ENCODE assay signal across 1 cellular context in genomic region chr10:3197354-3198003, GRCh38.
TF ChIP-seq lines count a peak whose summit lies in the region.

No MANE protein-coding gene starts in this region.

TF ChIP-seq in GM12878, 131 proteins besides CTCF, POLR2A, EP300 and RAD21 (continued from another document and continues in another):
- TF ChIP-seq NKRF (conservative IDR thresholded peaks at IDR 0.05), result no peak
- peak; percentile 68 for TF ChIP-seq IKZF1 (conservative IDR thresholded peaks at IDR 0.05)
- 0 out of 2 replicates have a peak, but pooled peaks have one; percentile 30 for TF ChIP-seq ZBED1 (IDR thresholded peaks at IDR 0.05; ENCODE audit: borderline replicate concordance)
- TF ChIP-seq IRF4 (IDR thresholded peaks at IDR 0.05; ENCODE audit: low read depth, low read length), result peak; percentile 83; the same call in 1 of the 2 replicates
- peak; percentile 89 for TF ChIP-seq MTA2 (IDR thresholded peaks at IDR 0.05; ENCODE audit: low read depth)
- TF ChIP-seq, protein P1, sequence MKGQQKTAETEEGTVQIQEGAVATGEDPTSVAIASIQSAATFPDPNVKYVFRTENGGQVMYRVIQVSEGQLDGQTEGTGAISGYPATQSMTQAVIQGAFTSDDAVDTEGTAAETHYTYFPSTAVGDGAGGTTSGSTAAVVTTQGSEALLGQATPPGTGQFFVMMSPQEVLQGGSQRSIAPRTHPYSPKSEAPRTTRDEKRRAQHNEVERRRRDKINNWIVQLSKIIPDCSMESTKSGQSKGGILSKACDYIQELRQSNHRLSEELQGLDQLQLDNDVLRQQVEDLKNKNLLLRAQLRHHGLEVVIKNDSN (IDR thresholded peaks at IDR 0.05; ENCODE audit: borderline replicate concordance, extremely low read length, insufficient read depth, low read depth, low read length), result no peak
- no peak for TF ChIP-seq REST (IDR thresholded peaks at IDR 0.05; ENCODE audit: low read depth, low read length)
- TF ChIP-seq CREB1 (IDR thresholded peaks at IDR 0.05; ENCODE audit: low read depth), result peak; percentile 49; the same call in 1 of the 2 replicates
- TF ChIP-seq GABPA (IDR thresholded peaks at IDR 0.05; ENCODE audit: low read depth), result 0 out of 2 replicates have a peak, but pooled peaks have one; percentile 27
- TF ChIP-seq HDAC6 (IDR thresholded peaks at IDR 0.05; ENCODE audit: unreplicated experiment), result no peak
- peak; percentile 71 for TF ChIP-seq NFIC (IDR thresholded peaks at IDR 0.05; ENCODE audit: low read depth, low read length)
- no peak for TF ChIP-seq ZNF24 (IDR thresholded peaks at IDR 0.05)
- peak; percentile 96 for TF ChIP-seq NR2F1 (conservative IDR thresholded peaks at IDR 0.05)
- TF ChIP-seq, protein P2, sequence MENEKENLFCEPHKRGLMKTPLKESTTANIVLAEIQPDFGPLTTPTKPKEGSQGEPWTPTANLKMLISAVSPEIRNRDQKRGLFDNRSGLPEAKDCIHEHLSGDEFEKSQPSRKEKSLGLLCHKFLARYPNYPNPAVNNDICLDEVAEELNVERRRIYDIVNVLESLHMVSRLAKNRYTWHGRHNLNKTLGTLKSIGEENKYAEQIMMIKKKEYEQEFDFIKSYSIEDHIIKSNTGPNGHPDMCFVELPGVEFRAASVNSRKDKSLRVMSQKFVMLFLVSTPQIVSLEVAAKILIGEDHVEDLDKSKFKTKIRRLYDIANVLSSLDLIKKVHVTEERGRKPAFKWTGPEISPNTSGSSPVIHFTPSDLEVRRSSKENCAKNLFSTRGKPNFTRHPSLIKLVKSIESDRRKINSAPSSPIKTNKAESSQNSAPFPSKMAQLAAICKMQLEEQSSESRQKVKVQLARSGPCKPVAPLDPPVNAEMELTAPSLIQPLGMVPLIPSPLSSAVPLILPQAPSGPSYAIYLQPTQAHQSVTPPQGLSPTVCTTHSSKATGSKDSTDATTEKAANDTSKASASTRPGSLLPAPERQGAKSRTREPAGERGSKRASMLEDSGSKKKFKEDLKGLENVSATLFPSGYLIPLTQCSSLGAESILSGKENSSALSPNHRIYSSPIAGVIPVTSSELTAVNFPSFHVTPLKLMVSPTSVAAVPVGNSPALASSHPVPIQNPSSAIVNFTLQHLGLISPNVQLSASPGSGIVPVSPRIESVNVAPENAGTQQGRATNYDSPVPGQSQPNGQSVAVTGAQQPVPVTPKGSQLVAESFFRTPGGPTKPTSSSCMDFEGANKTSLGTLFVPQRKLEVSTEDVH (IDR thresholded peaks at IDR 0.05; ENCODE audit: low read depth, partially characterized antibody), result no peak
- TF ChIP-seq BMI1 (IDR thresholded peaks at IDR 0.05; ENCODE audit: borderline replicate concordance), result peak; percentile 31; the same call in 1 of the 2 replicates
- no peak for TF ChIP-seq ZNF384 (IDR thresholded peaks at IDR 0.05; ENCODE audit: borderline replicate concordance, low read depth, low read length)
- TF ChIP-seq HDAC2 (IDR thresholded peaks at IDR 0.05), result no peak
- no peak for TF ChIP-seq SMAD5 (IDR thresholded peaks at IDR 0.05; ENCODE audit: low read depth)
- peak in 1 of 2 experiments; percentile 78; a peak in 2 of 4 replicates for TF ChIP-seq IKZF2 (IDR thresholded peaks at IDR 0.05)
- TF ChIP-seq, protein P3, sequence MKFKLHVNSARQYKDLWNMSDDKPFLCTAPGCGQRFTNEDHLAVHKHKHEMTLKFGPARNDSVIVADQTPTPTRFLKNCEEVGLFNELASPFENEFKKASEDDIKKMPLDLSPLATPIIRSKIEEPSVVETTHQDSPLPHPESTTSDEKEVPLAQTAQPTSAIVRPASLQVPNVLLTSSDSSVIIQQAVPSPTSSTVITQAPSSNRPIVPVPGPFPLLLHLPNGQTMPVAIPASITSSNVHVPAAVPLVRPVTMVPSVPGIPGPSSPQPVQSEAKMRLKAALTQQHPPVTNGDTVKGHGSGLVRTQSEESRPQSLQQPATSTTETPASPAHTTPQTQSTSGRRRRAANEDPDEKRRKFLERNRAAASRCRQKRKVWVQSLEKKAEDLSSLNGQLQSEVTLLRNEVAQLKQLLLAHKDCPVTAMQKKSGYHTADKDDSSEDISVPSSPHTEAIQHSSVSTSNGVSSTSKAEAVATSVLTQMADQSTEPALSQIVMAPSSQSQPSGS (IDR thresholded peaks at IDR 0.05; ENCODE audit: low read length), result peak; percentile 81
- TF ChIP-seq STAT1 (conservative IDR thresholded peaks at IDR 0.05), result no peak
- TF ChIP-seq PML (IDR thresholded peaks at IDR 0.05; ENCODE audit: low read length), result no peak
- peak; percentile 87 for TF ChIP-seq ATF7 (IDR thresholded peaks at IDR 0.05; ENCODE audit: low read depth)
- TF ChIP-seq YY1 (IDR thresholded peaks at IDR 0.05; ENCODE audit: low read depth, low read length), result no peak
- TF ChIP-seq CHD2 (IDR thresholded peaks at IDR 0.05; ENCODE audit: borderline replicate concordance, low read depth, low read length), result no peak
- no peak for TF ChIP-seq BCL3 (IDR thresholded peaks at IDR 0.05; ENCODE audit: borderline replicate concordance, insufficient read depth, low read depth, low read length, poor library complexity, severe bottlenecking)
- TF ChIP-seq YBX1 (IDR thresholded peaks at IDR 0.05), result no peak
- 0 out of 2 replicates have a peak, but pooled peaks have one; percentile 36 for TF ChIP-seq EZH2 (IDR thresholded peaks at IDR 0.05; ENCODE audit: borderline replicate concordance, control insufficient read depth, low read depth, low read length)
- peak; percentile 13; the same call in 1 of the 2 replicates for TF ChIP-seq TBL1XR1 (IDR thresholded peaks at IDR 0.05; ENCODE audit: low read depth, low read length)
- 0 out of 2 replicates have a peak, but pooled peaks have one; percentile 18 for TF ChIP-seq TCF12 (IDR thresholded peaks at IDR 0.05; ENCODE audit: low read depth, low read length)
- TF ChIP-seq EED (IDR thresholded peaks at IDR 0.05; ENCODE audit: low read depth), result peak; percentile 77
- TF ChIP-seq GATAD2B (conservative IDR thresholded peaks at IDR 0.05; ENCODE audit: low read depth), result no peak
- peak; percentile 79 for TF ChIP-seq SKIL (IDR thresholded peaks at IDR 0.05; ENCODE audit: low read depth, poor library complexity, severe bottlenecking)
- peak; percentile 76 for TF ChIP-seq JUND (IDR thresholded peaks at IDR 0.05; ENCODE audit: low read depth, low read length)
- 0 out of 2 replicates have a peak, but pooled peaks have one; percentile 54 for TF ChIP-seq SMARCA5 (IDR thresholded peaks at IDR 0.05)
- TF ChIP-seq, protein P4, sequence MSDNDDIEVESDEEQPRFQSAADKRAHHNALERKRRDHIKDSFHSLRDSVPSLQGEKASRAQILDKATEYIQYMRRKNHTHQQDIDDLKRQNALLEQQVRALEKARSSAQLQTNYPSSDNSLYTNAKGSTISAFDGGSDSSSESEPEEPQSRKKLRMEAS (IDR thresholded peaks at IDR 0.05; ENCODE audit: low read depth, low read length), result no peak
- TF ChIP-seq ZSCAN29 (IDR thresholded peaks at IDR 0.05), result no peak
- peak; percentile 49; the same call in 1 of the 2 replicates for TF ChIP-seq SMC3 (IDR thresholded peaks at IDR 0.05; ENCODE audit: borderline replicate concordance, low read length)
- 0 out of 2 replicates have a peak, but pooled peaks have one; percentile 39 for TF ChIP-seq LARP7 (IDR thresholded peaks at IDR 0.05)
- TF ChIP-seq ZBTB4 (CRISPR knock-in tag; IDR thresholded peaks at IDR 0.05), result no peak
- peak; percentile 84 for TF ChIP-seq PAX5 (IDR thresholded peaks at IDR 0.05; ENCODE audit: borderline replicate concordance, low read depth, low read length)
- TF ChIP-seq, protein P5, sequence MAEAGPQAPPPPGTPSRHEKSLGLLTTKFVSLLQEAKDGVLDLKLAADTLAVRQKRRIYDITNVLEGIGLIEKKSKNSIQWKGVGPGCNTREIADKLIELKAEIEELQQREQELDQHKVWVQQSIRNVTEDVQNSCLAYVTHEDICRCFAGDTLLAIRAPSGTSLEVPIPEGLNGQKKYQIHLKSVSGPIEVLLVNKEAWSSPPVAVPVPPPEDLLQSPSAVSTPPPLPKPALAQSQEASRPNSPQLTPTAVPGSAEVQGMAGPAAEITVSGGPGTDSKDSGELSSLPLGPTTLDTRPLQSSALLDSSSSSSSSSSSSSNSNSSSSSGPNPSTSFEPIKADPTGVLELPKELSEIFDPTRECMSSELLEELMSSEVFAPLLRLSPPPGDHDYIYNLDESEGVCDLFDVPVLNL (IDR thresholded peaks at IDR 0.05; ENCODE audit: low read depth, low read length), result no peak
- TF ChIP-seq MTA3 (IDR thresholded peaks at IDR 0.05; ENCODE audit: borderline replicate concordance, low read length), result 0 out of 2 replicates have a peak, but pooled peaks have one; percentile 48
- no peak for TF ChIP-seq NRF1 (conservative IDR thresholded peaks at IDR 0.05; ENCODE audit: low read depth, low read length)
- TF ChIP-seq PAX8 (IDR thresholded peaks at IDR 0.05), result no peak
